ENCODE assay signal across 1 cellular context in genomic region chr19:53545271-53546065, GRCh38.
TF ChIP-seq lines count a peak whose summit lies in the region.

No MANE protein-coding gene starts in this region.

TF ChIP-seq in WTC11, 78 proteins besides CTCF, POLR2A, EP300 and RAD21 (continued from another document):
- no peak for TF ChIP-seq ZNF232 (CRISPR knock-in tag; IDR thresholded peaks at IDR 0.05)
